Comparison of ENCODE assay signal across 11 cellular contexts in genomic region chr9:6433405-6433804, GRCh38. TPM values are rescaled to one million over a fixed set of nuclear protein-coding genes. Genes with fewer than 3 reads are reported as not detected.
DNase-seq lines count a peak whose midpoint lies in the region; ATAC-seq and TF ChIP-seq lines count a peak whose summit lies in the region.
"Had no signal": no experiment of that assay in that cellular context is flagged by ENCODE, and none has a peak within 500 bp of the region (broad histone marks: within the 10 kb centered on the region; RNA-seq: fewer than 3 reads in every experiment).

No MANE protein-coding gene starts in this region.

- no peak overlapping the region for H4K91ac ChIP-seq in IMR-90 (ENCODE audit: insufficient read depth, low read depth, low read length)

- peaks cover 3 to 67% of the 10 kb centered on the region in 2 experiments; a peak in 3 of 4 replicates for H3K79me1 ChIP-seq in IMR-90 (ENCODE audit: low read depth in 1 of 2, low read length in 2 of 2)

- no peak overlapping the region for H2BK120ac ChIP-seq in IMR-90 (ENCODE audit: low read depth, low read length)

- H3K27me3 ChIP-seq in DOHH2 (ENCODE audit: control insufficient read depth, low read length) (no peaks in the 10 kb centered on the region), IMR-90 (ENCODE audit: control insufficient read depth, insufficient read depth, low read length) (no peaks in the 10 kb centered on the region), H7 (ENCODE audit: control insufficient read depth, insufficient read depth, low read length) (no peaks in the 10 kb centered on the region)
- H3K27me3 ChIP-seq: stomach had no signal

- ATAC-seq in IMR-90 (ENCODE audit: low read depth): peak; percentile 40; the same call in 1 of the 2 replicates
- ATAC-seq in GM21528 (IDR thresholded peaks at IDR 0.05; ENCODE audit: low FRiP score, unreplicated experiment): no peak
- ATAC-seq: left ventricle myocardium superior had no signal

- dilution Hi-C loops in IMR-90 (cut with HindIII; ENCODE audit: low sequenced_read_pairs, unreplicated experiment): no loop called here

- peaks cover 3% of the 10 kb centered on the region for H3F3A ChIP-seq in DOHH2 (ENCODE audit: control insufficient read depth, insufficient read depth)

- H3K9ac ChIP-seq in IMR-90 (ENCODE audit: low read depth, low read length): no peak overlapping the region

- peak overlapping the region; percentile 6 for H3K27ac Mint-ChIP-seq in nephron progenitor cell

- WGBS in IMR-90 (ENCODE audit: extremely low coverage in 2 of 2, insufficient read length in 1 of 2), 2 experiments: no CpG with 5 or more reads among the region's 2 CpGs

- H3K4me3 ChIP-seq in DOHH2 (ENCODE audit: low read length) (no peak overlapping the region), IMR-90 (ENCODE audit: insufficient read depth, low read depth, low read length) (no peak overlapping the region), cardiac fibroblast (replicated peaks in 1 of 2; ENCODE audit: low read depth in 2 of 2, low read length in 2 of 2) (no peak overlapping the region), H7 (ENCODE audit: insufficient read depth, low read depth, low read length) (no peak overlapping the region)
- H3K4me3 ChIP-seq: stomach had no signal

- H3K18ac ChIP-seq in IMR-90 (ENCODE audit: low read depth, low read length): no peak overlapping the region

- no peak overlapping the region for H2AK5ac ChIP-seq in IMR-90 (ENCODE audit: low read depth, low read length)

- TF ChIP-seq POLR2A in IMR-90 (IDR thresholded peaks at IDR 0.05; ENCODE audit: low read depth, low read length): no peak

- H3K79me2 ChIP-seq in DOHH2 (ENCODE audit: control insufficient read depth, low read length): peaks cover 100% of the 10 kb centered on the region

- no peak for TF ChIP-seq RAD21 in IMR-90 (IDR thresholded peaks at IDR 0.05; ENCODE audit: low read length)

- H3K27me3 Mint-ChIP-seq in nephron progenitor cell (ENCODE audit: low read depth, poor library complexity): no peaks in the 10 kb centered on the region

- H2BK20ac ChIP-seq in IMR-90 (ENCODE audit: low read depth, low read length): no peak overlapping the region

- no peak overlapping the region for H3K27ac ChIP-seq in DOHH2 (ENCODE audit: low read depth, low read length)
- H3K27ac ChIP-seq in IMR-90 (ENCODE audit: insufficient read depth, low read length): no peak overlapping the region
- H3K27ac ChIP-seq: stomach had no signal

- H3K9me3 ChIP-seq in DOHH2 (ENCODE audit: control insufficient read depth, insufficient read depth, low read length) (no peaks in the 10 kb centered on the region), IMR-90 (ENCODE audit: control insufficient read depth, insufficient read depth, low read length) (no peaks in the 10 kb centered on the region)
- H3K9me3 ChIP-seq: stomach had no signal

- H3K23ac ChIP-seq in IMR-90 (ENCODE audit: low read depth, low read length): no peak overlapping the region

- no peaks in the 10 kb centered on the region for H3K9me3 Mint-ChIP-seq in nephron progenitor cell

- H3K36me3 Mint-ChIP-seq in nephron progenitor cell (ENCODE audit: low read depth): peaks cover 56% of the 10 kb centered on the region

- H3K56ac ChIP-seq in IMR-90 (ENCODE audit: extremely low read depth, insufficient read depth, low read length): no peak overlapping the region

- CTCF ChIA-PET in IMR-90 (lab: Yijun Ruan, JAX): no interaction called here

- H3K36me3 ChIP-seq in DOHH2 (ENCODE audit: control insufficient read depth, low read length): peaks cover 90% of the 10 kb centered on the region
- H3K36me3 ChIP-seq in IMR-90 (ENCODE audit: control insufficient read depth, insufficient read depth, low read length): peaks cover 17% of the 10 kb centered on the region
- H3K36me3 ChIP-seq in H7 (replicated peaks; ENCODE audit: control insufficient read depth, insufficient read depth, low read length): no peaks in the 10 kb centered on the region

- peak overlapping the region; percentile 17 for H2BK5ac ChIP-seq in IMR-90 (ENCODE audit: low read depth, low read length, poor library complexity, severe bottlenecking)

- H3K4me2 ChIP-seq in DOHH2 (ENCODE audit: low read length): peak overlapping the region; percentile 55; the same call in 1 of the 2 replicates
- H3K4me2 ChIP-seq in IMR-90 (ENCODE audit: low read depth, low read length): no peak overlapping the region; the same call in 1 of the 2 replicates

- POLR2A ChIA-PET in IMR-90 (lab: Charles Lee; ENCODE audit: unreplicated experiment): no interaction called here

- BruUV-seq in IMR-90 (replicated peaks; lab: Mats Ljungman, UMichigan): no TSS peak

- H2AK9ac ChIP-seq in IMR-90 (replicated peaks; ENCODE audit: low read depth, low read length, poor library complexity): no peak overlapping the region

- in situ Hi-C loops in IMR-90 (cut with MboI; ENCODE audit: low sequenced_read_pairs): loop anchor here (10.0 kb wide), 1 partner anchor 61 kb away; no protein-coding TSS in a partner anchor

- no peak overlapping the region for H3K4me3 Mint-ChIP-seq in nephron progenitor cell

- H3K4me1 ChIP-seq in DOHH2 (ENCODE audit: control insufficient read depth, low read length) (peaks cover 69% of the 10 kb centered on the region), IMR-90 (ENCODE audit: control insufficient read depth, insufficient read depth, low read length) (peaks cover 8% of the 10 kb centered on the region)

- H3K4me1 Mint-ChIP-seq in nephron progenitor cell: peaks cover 6% of the 10 kb centered on the region

- no peak overlapping the region for H4K5ac ChIP-seq in IMR-90 (ENCODE audit: low read depth, low read length)

- H4K20me1 ChIP-seq in DOHH2 (ENCODE audit: control insufficient read depth, insufficient read depth, low read depth, low read length) (peaks cover 61% of the 10 kb centered on the region), IMR-90 (ENCODE audit: insufficient read depth, low read length) (peaks cover 65% of the 10 kb centered on the region)

- no peaks in the 10 kb centered on the region for H3K9me2 ChIP-seq in DOHH2 (replicated peaks; ENCODE audit: control insufficient read depth, low read length)

- no peak overlapping the region for H4K8ac ChIP-seq in IMR-90 (ENCODE audit: low read depth in 2 of 2, low read length in 2 of 2)

- peaks cover 9% of the 10 kb centered on the region for H3K9me1 ChIP-seq in IMR-90 (ENCODE audit: insufficient read depth, low read length)

- no peak overlapping the region for H3K4ac ChIP-seq in IMR-90 (ENCODE audit: low read depth, low read length)

- H2AFZ ChIP-seq in IMR-90 (replicated peaks; ENCODE audit: low read length, poor library complexity): no peak overlapping the region

- no peak overlapping the region for H3K14ac ChIP-seq in IMR-90 (replicated peaks; ENCODE audit: low read depth, low read length)

- peak; percentile 76 for DNase-seq in IMR-90
- peak; percentile 47 to 91 for DNase-seq in cardiac fibroblast (ENCODE audit: low read depth in 2 of 2)
- DNase-seq in nephron progenitor cell: no peak
- no peak for DNase-seq in H7
- no peak for DNase-seq in NCI-H226
- DNase-seq: activated CD8-positive, alpha-beta memory T cell treated with anti-CD3 and anti-CD28 coated beads, Interleukin-2, amount 50 U/mL, for 4 hours; glutamatergic neuron; left ventricle myocardium superior; stomach had no signal

- TF ChIP-seq CTCF in DOHH2 (IDR thresholded peaks at IDR 0.05; ENCODE audit: low read depth, low read length, poor library complexity, severe bottlenecking): no peak
- TF ChIP-seq CTCF in IMR-90 (conservative IDR thresholded peaks at IDR 0.05; ENCODE audit: low read depth, low read length): no peak
- TF ChIP-seq CTCF in cardiac fibroblast (IDR thresholded peaks at IDR 0.05; ENCODE audit: low read depth, low read length): no peak
- TF ChIP-seq CTCF in nephron progenitor cell (IDR thresholded peaks at IDR 0.05): no peak

- H2BK15ac ChIP-seq in IMR-90 (ENCODE audit: low read depth, low read length): no peak overlapping the region

- intact Hi-C loops in IMR-90 (cut with micrococcal nuclease): loop anchor here (5.0 kb wide), 1 partner anchor 59 kb away; no protein-coding TSS in a partner anchor

TF ChIP-seq in IMR-90, 13 proteins besides CTCF, POLR2A, EP300 and RAD21 (continues in another document):
- no peak for TF ChIP-seq USF2 (IDR thresholded peaks at IDR 0.05; ENCODE audit: low read depth, low read length)
- TF ChIP-seq ELK1 (IDR thresholded peaks at IDR 0.05; ENCODE audit: borderline replicate concordance, low read depth, low read length): no peak
- no peak for TF ChIP-seq SMC3 (IDR thresholded peaks at IDR 0.05; ENCODE audit: low read depth, low read length)
- no peak for TF ChIP-seq MXI1 (IDR thresholded peaks at IDR 0.05; ENCODE audit: borderline replicate concordance, low read depth, low read length)
- TF ChIP-seq RCOR1 (IDR thresholded peaks at IDR 0.05; ENCODE audit: insufficient replicate concordance, low read length): no peak
- TF ChIP-seq FOS (IDR thresholded peaks at IDR 0.05; ENCODE audit: low read depth, low read length): peak; percentile 33; the same call in 1 of the 2 replicates
- peak; percentile 59; the same call in 1 of the 2 replicates for TF ChIP-seq NFE2L2 (IDR thresholded peaks at IDR 0.05; ENCODE audit: low read depth, low read length)
- TF ChIP-seq MAZ (IDR thresholded peaks at IDR 0.05; ENCODE audit: borderline replicate concordance, low read depth, low read length): no peak
- no peak for TF ChIP-seq MAFK (IDR thresholded peaks at IDR 0.05; ENCODE audit: low read depth, low read length)
- no peak for TF ChIP-seq BHLHE40 (IDR thresholded peaks at IDR 0.05; ENCODE audit: low read depth, low read length)
- no peak for TF ChIP-seq RFX5 (IDR thresholded peaks at IDR 0.05; ENCODE audit: low read depth, low read length)

RNA-seq across cellular contexts. Expression of gene UHRF2, which starts 20.4 kb away (rescaled TPM):
- total RNA-seq in IMR-90 (2012; rRNA removed): 37.3 and 55.3 TPM in 2 replicates
- polyA plus RNA-seq in IMR-90 (2012; rRNA removed): 23.5 and 27.6 TPM in 2 replicates
- polyA plus RNA-seq in IMR-90 (2012; cell fraction: cytosol; rRNA removed): 6.5 and 7.6 TPM in 2 replicates
- 27.9 and 106 TPM in 2 replicates for polyA plus RNA-seq in IMR-90 (2012; cell fraction: nucleus; rRNA removed; ENCODE audit: low replicate concordance)
- 47.0 and 57.9 TPM in 2 replicates for total RNA-seq in H7 (2014; rRNA removed; shearing (Covaris generic))

Comparison
In these comparisons a context has a peak if more than half of its experiments do, and no peak if none do; other contexts are left out.
1. DNase-seq: peak in IMR-90 (single experiment) and cardiac fibroblast (2 of 2); none in nephron progenitor cell (single experiment), H7 (single experiment) and NCI-H226 (single experiment).